12 cellular contexts compared by ENCODE assay signal in the genomic region with DNA sequence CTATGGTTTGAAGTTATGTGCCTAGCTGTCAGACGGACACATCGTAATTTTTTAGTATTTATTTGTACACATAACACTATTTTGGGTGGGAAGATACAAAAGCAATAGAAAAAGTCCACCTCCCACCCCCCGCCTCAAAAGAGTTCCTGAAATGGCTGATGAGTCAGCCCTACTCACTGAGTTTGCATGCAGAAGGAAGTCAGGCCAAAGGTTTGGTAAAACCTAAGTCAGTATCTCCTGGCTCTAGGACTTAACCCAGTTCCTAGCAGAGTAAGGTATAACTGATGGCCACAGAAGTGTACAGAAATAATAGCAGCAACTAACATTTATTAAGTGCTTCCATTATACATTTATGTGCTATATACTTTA. TPM values are rescaled to one million over a fixed set of nuclear protein-coding genes. Genes with fewer than 3 reads are reported as not detected.
DNase-seq lines count a peak whose midpoint lies in the region; ATAC-seq and TF ChIP-seq lines count a peak whose summit lies in the region.
"Had no signal": no experiment of that assay in that cellular context is flagged by ENCODE, and none has a peak within 500 bp of the region (broad histone marks: within the 10 kb centered on the region; RNA-seq: fewer than 3 reads in every experiment).

No MANE protein-coding gene starts in this region.

- H3K36me3 ChIP-seq in sigmoid colon = no peaks in the 10 kb centered on the region
- H3K36me3 ChIP-seq: gastroesophageal sphincter had no signal

- intact Hi-C loops in activated CD4-positive, alpha-beta T cell treated with anti-CD3 and anti-CD28 coated beads for 36 hours (cut with DNase I, micrococcal nuclease) = loop anchor here in 1 of 2 experiments (10.0 kb wide), 1 partner anchor 50 kb away; no protein-coding TSS in a partner anchor
- intact Hi-C loops in sigmoid colon (cut with DNase I) = no loop called here

- peak; percentile 52 for ATAC-seq in activated CD4-positive, alpha-beta T cell treated with anti-CD3 and anti-CD28 coated beads for 36 hours
- peak; percentile 53 for ATAC-seq in activated naive CD8-positive, alpha-beta T cell treated with anti-CD3 and anti-CD28 coated beads, Interleukin-2, amount 50 U/mL, for 24 hours
- ATAC-seq in GM18861 (IDR thresholded peaks at IDR 0.05; ENCODE audit: unreplicated experiment) (no peak), HG02763 (IDR thresholded peaks at IDR 0.05; ENCODE audit: unreplicated experiment) (no peak)
- ATAC-seq: gastroesophageal sphincter had no signal

- no peaks in the 10 kb centered on the region for H3K9me3 Mint-ChIP-seq in activated CD4-positive, alpha-beta T cell treated with anti-CD3 and anti-CD28 coated beads for 36 hours (ENCODE audit: low read depth)
- H3K9me3 Mint-ChIP-seq in activated CD4-positive, alpha-beta T cell treated with anti-CD3 and anti-CD28 coated beads, Interleukin-2, amount 10 ng/mL, durations not matched to agents 7 days and 5 days = peaks cover 2% of the 10 kb centered on the region
- H3K9me3 Mint-ChIP-seq in activated naive CD8-positive, alpha-beta T cell treated with anti-CD3 and anti-CD28 coated beads, Interleukin-2, amount 50 U/mL, for 24 hours = no peaks in the 10 kb centered on the region
- H3K9me3 Mint-ChIP-seq in nephron = no peaks in the 10 kb centered on the region

- no peaks in the 10 kb centered on the region for H3K27me3 ChIP-seq in sigmoid colon
- H3K27me3 ChIP-seq: gastroesophageal sphincter had no signal

- peak overlapping the region; percentile 48 for H3K4me3 Mint-ChIP-seq in activated CD4-positive, alpha-beta T cell treated with anti-CD3 and anti-CD28 coated beads for 36 hours
- H3K4me3 Mint-ChIP-seq in activated CD4-positive, alpha-beta T cell treated with anti-CD3 and anti-CD28 coated beads, Interleukin-2, amount 10 ng/mL, durations not matched to agents 7 days and 5 days = no peak overlapping the region
- peak overlapping the region; percentile 65 for H3K4me3 Mint-ChIP-seq in activated naive CD8-positive, alpha-beta T cell treated with anti-CD3 and anti-CD28 coated beads, Interleukin-2, amount 50 U/mL, for 24 hours
- peak overlapping the region; percentile 10 to 21 (median 16) for H3K4me3 Mint-ChIP-seq in nephron

- POLR2A ChIA-PET in activated CD4-positive, alpha-beta T cell treated with anti-CD3 and anti-CD28 coated beads for 36 hours (lab: Charles Lee) = no interaction called here
- POLR2A ChIA-PET in activated CD4-positive, alpha-beta T cell treated with anti-CD3 and anti-CD28 coated beads, Interleukin-2, amount 10 ng/mL, durations not matched to agents 7 days and 5 days (lab: Charles Lee) = no interaction called here

- peaks cover 3% of the 10 kb centered on the region for H3K36me3 Mint-ChIP-seq in activated CD4-positive, alpha-beta T cell treated with anti-CD3 and anti-CD28 coated beads for 36 hours (ENCODE audit: low read depth)
- peaks cover 8% of the 10 kb centered on the region for H3K36me3 Mint-ChIP-seq in activated CD4-positive, alpha-beta T cell treated with anti-CD3 and anti-CD28 coated beads, Interleukin-2, amount 10 ng/mL, durations not matched to agents 7 days and 5 days (ENCODE audit: low read depth)
- no peaks in the 10 kb centered on the region for H3K36me3 Mint-ChIP-seq in activated naive CD8-positive, alpha-beta T cell treated with anti-CD3 and anti-CD28 coated beads, Interleukin-2, amount 50 U/mL, for 24 hours (ENCODE audit: low read depth)
- H3K36me3 Mint-ChIP-seq in nephron (ENCODE audit: low read depth) = no peaks in the 10 kb centered on the region

- no peak for TF ChIP-seq POLR2A in sigmoid colon (IDR thresholded peaks at IDR 0.05)

- H3K4me1 ChIP-seq in sigmoid colon = peaks cover 0 to 24% (median 20%) of the 10 kb centered on the region in 4 donors

- H3K27ac ChIP-seq in sigmoid colon = no peak overlapping the region
- H3K27ac ChIP-seq: gastroesophageal sphincter, HL-60 had no signal

- TF ChIP-seq CTCF in nephron (IDR thresholded peaks at IDR 0.05; ENCODE audit: unreplicated experiment in 3 of 3) (no peak), sigmoid colon (IDR thresholded peaks at IDR 0.05) (no peak)

- no peaks in the 10 kb centered on the region for H3K9me3 ChIP-seq in sigmoid colon
- H3K9me3 ChIP-seq: gastroesophageal sphincter had no signal

- CTCF ChIA-PET in activated CD4-positive, alpha-beta T cell treated with anti-CD3 and anti-CD28 coated beads for 36 hours (lab: Charles Lee) = interaction anchor here (0.9 to 1.1 kb wide), 2 partner anchors 20 to 73 kb away, joined by 3 to 4 read pairs; no protein-coding TSS in a partner anchor
- CTCF ChIA-PET in activated CD4-positive, alpha-beta T cell treated with anti-CD3 and anti-CD28 coated beads, Interleukin-2, amount 10 ng/mL, durations not matched to agents 7 days and 5 days (lab: Charles Lee) = interaction anchor here (1.4 kb wide), 1 partner anchor 17 kb away, joined by 3 read pairs; no protein-coding TSS in a partner anchor

- no peak for TF ChIP-seq EP300 in sigmoid colon (IDR thresholded peaks at IDR 0.05)

- H3K4me1 Mint-ChIP-seq in activated CD4-positive, alpha-beta T cell treated with anti-CD3 and anti-CD28 coated beads for 36 hours = peaks cover 42% of the 10 kb centered on the region
- peaks cover 46% of the 10 kb centered on the region for H3K4me1 Mint-ChIP-seq in activated CD4-positive, alpha-beta T cell treated with anti-CD3 and anti-CD28 coated beads, Interleukin-2, amount 10 ng/mL, durations not matched to agents 7 days and 5 days
- peaks cover 50% of the 10 kb centered on the region for H3K4me1 Mint-ChIP-seq in activated naive CD8-positive, alpha-beta T cell treated with anti-CD3 and anti-CD28 coated beads, Interleukin-2, amount 50 U/mL, for 24 hours
- H3K4me1 Mint-ChIP-seq in nephron = peaks cover 14% of the 10 kb centered on the region

- peak overlapping the region; percentile 88 for H3K27ac Mint-ChIP-seq in activated CD4-positive, alpha-beta T cell treated with anti-CD3 and anti-CD28 coated beads for 36 hours
- no peak overlapping the region for H3K27ac Mint-ChIP-seq in activated CD4-positive, alpha-beta T cell treated with anti-CD3 and anti-CD28 coated beads, Interleukin-2, amount 10 ng/mL, durations not matched to agents 7 days and 5 days
- H3K27ac Mint-ChIP-seq in activated naive CD8-positive, alpha-beta T cell treated with anti-CD3 and anti-CD28 coated beads, Interleukin-2, amount 50 U/mL, for 24 hours = peak overlapping the region; percentile 83
- H3K27ac Mint-ChIP-seq in nephron = no peak overlapping the region

- H3K4me3 ChIP-seq in sigmoid colon = no peak overlapping the region
- H3K4me3 ChIP-seq: gastroesophageal sphincter had no signal

- 65 to 68% methylated on average over 3 of the region's 3 CpGs for WGBS in sigmoid colon, 2 donors

- H3K27me3 Mint-ChIP-seq in activated CD4-positive, alpha-beta T cell treated with anti-CD3 and anti-CD28 coated beads for 36 hours = no peaks in the 10 kb centered on the region
- peaks cover under 1% of the 10 kb centered on the region for H3K27me3 Mint-ChIP-seq in activated CD4-positive, alpha-beta T cell treated with anti-CD3 and anti-CD28 coated beads, Interleukin-2, amount 10 ng/mL, durations not matched to agents 7 days and 5 days
- no peaks in the 10 kb centered on the region for H3K27me3 Mint-ChIP-seq in activated naive CD8-positive, alpha-beta T cell treated with anti-CD3 and anti-CD28 coated beads, Interleukin-2, amount 50 U/mL, for 24 hours
- peaks cover 27% of the 10 kb centered on the region for H3K27me3 Mint-ChIP-seq in nephron (ENCODE audit: low read depth)

- peak; percentile 39 for DNase-seq in activated CD4-positive, alpha-beta T cell treated with anti-CD3 and anti-CD28 coated beads for 36 hours
- DNase-seq in activated CD4-positive, alpha-beta T cell treated with anti-CD3 and anti-CD28 coated beads, Interleukin-2, amount 10 ng/mL, durations not matched to agents 7 days and 5 days = no peak
- DNase-seq in Kasumi-1 (lab: John Stamatoyannopoulos, UW) (peak; percentile 50 to 61), sigmoid colon (no peak)
- DNase-seq in activated naive CD8-positive, alpha-beta T cell treated with anti-CD3 and anti-CD28 coated beads, Interleukin-2, amount 50 U/mL, for 24 hours = peak; percentile 17
- DNase-seq: amygdala, GOT3 had no signal

RNA-seq across cellular contexts. Expression of gene KLHL2, which starts 2.9 kb away (rescaled TPM):
- total RNA-seq in activated CD4-positive, alpha-beta T cell treated with anti-CD3 and anti-CD28 coated beads for 36 hours = 10 to 100 TPM; 20.9 to 22.1 TPM
- 10 to 100 TPM; 27.3 to 30.1 TPM for total RNA-seq in activated CD4-positive, alpha-beta T cell treated with anti-CD3 and anti-CD28 coated beads, Interleukin-2, amount 10 ng/mL, durations not matched to agents 7 days and 5 days
- 10 to 100 TPM; 14.4 to 25.7 (median 18.8) TPM for total RNA-seq in sigmoid colon
- 10 to 100 TPM in 2 of 3 donors, 1 to 10 TPM in 1; 9.2 to 12.0 (median 11.3) TPM for polyA plus RNA-seq in sigmoid colon

Comparison
In these comparisons a context has a peak if more than half of its experiments do, and no peak if none do; other contexts are left out.
1. DNase-seq: peak in activated CD4-positive, alpha-beta T cell treated with anti-CD3 and anti-CD28 coated beads for 36 hours (single experiment), Kasumi-1 (2 of 2) and activated naive CD8-positive, alpha-beta T cell treated with anti-CD3 and anti-CD28 coated beads, Interleukin-2, amount 50 U/mL, for 24 hours (single experiment); none in activated CD4-positive, alpha-beta T cell treated with anti-CD3 and anti-CD28 coated beads, Interleukin-2, amount 10 ng/mL, durations not matched to agents 7 days and 5 days (single experiment) and sigmoid colon (single experiment).
2. H3K27ac Mint-ChIP-seq: peak in activated CD4-positive, alpha-beta T cell treated with anti-CD3 and anti-CD28 coated beads for 36 hours (single experiment) and activated naive CD8-positive, alpha-beta T cell treated with anti-CD3 and anti-CD28 coated beads, Interleukin-2, amount 50 U/mL, for 24 hours (single experiment); none in activated CD4-positive, alpha-beta T cell treated with anti-CD3 and anti-CD28 coated beads, Interleukin-2, amount 10 ng/mL, durations not matched to agents 7 days and 5 days (single experiment) and nephron (0 of 3).
3. ATAC-seq: peak in activated CD4-positive, alpha-beta T cell treated with anti-CD3 and anti-CD28 coated beads for 36 hours (single experiment) and activated naive CD8-positive, alpha-beta T cell treated with anti-CD3 and anti-CD28 coated beads, Interleukin-2, amount 50 U/mL, for 24 hours (single experiment); none in GM18861 (single experiment) and HG02763 (single experiment).